ENCODE assay signal across 1 cellular context in the genomic region with DNA sequence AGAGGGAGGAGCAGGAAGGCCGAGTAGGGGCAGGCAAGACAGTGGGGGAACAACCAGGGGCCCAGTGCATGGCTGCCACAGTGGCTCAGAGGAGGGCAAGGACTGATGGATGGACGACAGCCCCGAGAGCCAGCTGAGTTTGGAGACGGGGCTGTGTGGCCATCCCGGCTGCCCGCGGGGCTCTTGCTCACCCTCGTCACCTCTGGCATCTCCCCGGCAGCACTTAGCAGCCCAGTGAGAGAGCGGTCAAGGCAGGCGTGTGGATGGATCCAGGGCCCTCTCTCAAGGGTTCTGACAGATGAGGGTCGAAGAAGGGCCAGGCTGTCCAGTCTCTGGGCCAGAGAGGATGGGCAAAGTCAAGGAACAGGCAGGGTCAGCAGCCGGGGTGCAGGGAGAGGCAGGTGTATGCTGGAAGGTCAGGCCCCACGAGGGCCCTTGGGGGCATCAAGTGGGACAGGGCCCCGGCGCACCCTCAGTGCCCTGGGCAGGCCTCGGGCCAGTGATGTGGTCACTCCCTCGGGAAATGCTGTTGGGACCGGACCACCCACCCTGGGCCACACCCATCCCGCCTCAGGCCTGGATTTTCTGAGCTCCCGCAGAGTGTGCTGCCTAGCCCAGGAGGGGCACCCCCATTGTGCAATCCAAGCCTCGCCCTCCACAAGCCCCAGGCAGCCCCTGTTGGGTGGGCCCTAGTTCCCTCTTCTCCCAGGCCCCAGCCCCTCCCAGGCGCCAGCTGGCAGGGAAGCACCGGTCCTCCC.
TF ChIP-seq lines count a peak whose summit lies in the region.

No MANE protein-coding gene starts in this region.

TF ChIP-seq in HEK293, 187 proteins besides CTCF, POLR2A, EP300 and RAD21:
- TF ChIP-seq, protein P1, sequence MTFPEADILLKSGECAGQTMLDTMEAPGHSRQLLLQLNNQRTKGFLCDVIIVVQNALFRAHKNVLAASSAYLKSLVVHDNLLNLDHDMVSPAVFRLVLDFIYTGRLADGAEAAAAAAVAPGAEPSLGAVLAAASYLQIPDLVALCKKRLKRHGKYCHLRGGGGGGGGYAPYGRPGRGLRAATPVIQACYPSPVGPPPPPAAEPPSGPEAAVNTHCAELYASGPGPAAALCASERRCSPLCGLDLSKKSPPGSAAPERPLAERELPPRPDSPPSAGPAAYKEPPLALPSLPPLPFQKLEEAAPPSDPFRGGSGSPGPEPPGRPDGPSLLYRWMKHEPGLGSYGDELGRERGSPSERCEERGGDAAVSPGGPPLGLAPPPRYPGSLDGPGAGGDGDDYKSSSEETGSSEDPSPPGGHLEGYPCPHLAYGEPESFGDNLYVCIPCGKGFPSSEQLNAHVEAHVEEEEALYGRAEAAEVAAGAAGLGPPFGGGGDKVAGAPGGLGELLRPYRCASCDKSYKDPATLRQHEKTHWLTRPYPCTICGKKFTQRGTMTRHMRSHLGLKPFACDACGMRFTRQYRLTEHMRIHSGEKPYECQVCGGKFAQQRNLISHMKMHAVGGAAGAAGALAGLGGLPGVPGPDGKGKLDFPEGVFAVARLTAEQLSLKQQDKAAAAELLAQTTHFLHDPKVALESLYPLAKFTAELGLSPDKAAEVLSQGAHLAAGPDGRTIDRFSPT (tag by site-specific recombination; IDR thresholded peaks at IDR 0.05) = no peak
- TF ChIP-seq ZIC2 (tag by site-specific recombination; IDR thresholded peaks at IDR 0.05) = 0 out of 2 replicates have a peak, but pooled peaks have one; percentile 7
- TF ChIP-seq, protein P2, sequence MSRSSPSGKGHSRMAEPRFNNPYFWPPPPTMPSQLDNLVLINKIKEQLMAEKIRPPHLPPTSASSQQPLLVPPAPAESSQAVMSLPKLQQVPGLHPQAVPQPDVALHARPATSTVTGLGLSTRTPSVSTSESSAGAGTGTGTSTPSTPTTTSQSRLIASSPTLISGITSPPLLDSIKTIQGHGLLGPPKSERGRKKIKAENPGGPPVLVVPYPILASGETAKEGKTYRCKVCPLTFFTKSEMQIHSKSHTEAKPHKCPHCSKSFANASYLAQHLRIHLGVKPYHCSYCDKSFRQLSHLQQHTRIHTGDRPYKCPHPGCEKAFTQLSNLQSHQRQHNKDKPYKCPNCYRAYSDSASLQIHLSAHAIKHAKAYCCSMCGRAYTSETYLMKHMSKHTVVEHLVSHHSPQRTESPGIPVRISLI (tag by site-specific recombination; IDR thresholded peaks at IDR 0.05) = no peak
- TF ChIP-seq ZNF585B (tag by site-specific recombination; IDR thresholded peaks at IDR 0.05) = no peak
- TF ChIP-seq KLF1 (tag by site-specific recombination; IDR thresholded peaks at IDR 0.05) = peak; percentile 63
- no peak for TF ChIP-seq ZNF624 (tag by site-specific recombination; IDR thresholded peaks at IDR 0.05)
- no peak for TF ChIP-seq SCRT1 (tag by site-specific recombination; IDR thresholded peaks at IDR 0.05; ENCODE audit: borderline replicate concordance)
- TF ChIP-seq, protein P3, sequence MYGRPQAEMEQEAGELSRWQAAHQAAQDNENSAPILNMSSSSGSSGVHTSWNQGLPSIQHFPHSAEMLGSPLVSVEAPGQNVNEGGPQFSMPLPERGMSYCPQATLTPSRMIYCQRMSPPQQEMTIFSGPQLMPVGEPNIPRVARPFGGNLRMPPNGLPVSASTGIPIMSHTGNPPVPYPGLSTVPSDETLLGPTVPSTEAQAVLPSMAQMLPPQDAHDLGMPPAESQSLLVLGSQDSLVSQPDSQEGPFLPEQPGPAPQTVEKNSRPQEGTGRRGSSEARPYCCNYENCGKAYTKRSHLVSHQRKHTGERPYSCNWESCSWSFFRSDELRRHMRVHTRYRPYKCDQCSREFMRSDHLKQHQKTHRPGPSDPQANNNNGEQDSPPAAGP (tag by site-specific recombination; IDR thresholded peaks at IDR 0.05) = peak; percentile 68; the same call in 1 of the 2 replicates
